Comparison of ENCODE assay signal across 10 cellular contexts in the genomic region with DNA sequence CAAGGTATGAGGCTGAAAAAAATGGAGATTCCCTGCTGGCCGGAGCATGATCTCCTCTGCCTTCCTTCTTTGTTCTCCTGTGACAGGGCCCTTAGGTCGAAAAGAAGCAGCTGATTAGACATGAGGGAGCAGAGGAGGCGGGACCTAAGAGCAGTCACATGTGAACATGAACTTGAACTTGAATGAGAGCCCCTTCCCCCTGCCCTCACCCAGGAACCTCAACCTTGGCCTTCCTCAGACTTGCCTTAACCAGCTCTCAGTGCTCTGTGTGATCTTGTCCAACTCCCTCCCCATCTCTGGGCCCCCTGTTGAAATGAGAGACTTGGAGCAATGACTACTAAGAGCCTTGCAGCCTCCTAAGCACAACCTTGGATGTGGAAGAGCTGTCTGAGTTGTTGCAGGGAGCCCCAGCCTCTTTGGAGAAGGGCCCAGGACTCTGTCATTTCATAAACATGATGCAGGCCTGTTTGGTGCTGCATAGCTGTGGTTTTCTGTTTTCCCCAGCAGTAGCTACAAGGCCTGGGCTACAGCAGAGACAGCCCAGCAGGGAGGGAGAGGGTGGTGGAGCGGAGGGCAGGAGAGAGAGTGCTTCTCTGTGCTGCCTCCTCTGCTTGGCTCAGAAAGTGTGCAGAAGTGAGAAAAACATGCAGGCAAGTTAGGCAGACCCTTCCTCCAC.
A peak's percentile ranks its signal among the peaks of the same experiment; 100 is the strongest.
DNase-seq lines count a peak whose midpoint lies in the region; ATAC-seq and TF ChIP-seq lines count a peak whose summit lies in the region.
"Had no signal": no experiment of that assay in that cellular context is flagged by ENCODE, and none has a peak within 500 bp of the region (broad histone marks: within the 10 kb centered on the region; RNA-seq: fewer than 3 reads in every experiment).

No MANE protein-coding gene starts in this region.

- BruUV-seq in MCF 10A (replicated peaks; lab: Mats Ljungman, UMichigan) = no TSS peak

- peaks cover 49% of the 10 kb centered on the region for H3K4me1 Mint-ChIP-seq in MCF 10A (ENCODE audit: insufficient read depth, unreplicated experiment)

- H3K4me3 Mint-ChIP-seq in MCF 10A (ENCODE audit: unreplicated experiment) = no peak overlapping the region

- ATAC-seq in HG03175 (IDR thresholded peaks at IDR 0.05; ENCODE audit: unreplicated experiment) (no peak), HG03039 (IDR thresholded peaks at IDR 0.05; ENCODE audit: unreplicated experiment) (no peak)
- ATAC-seq: esophagus mucosa had no signal

- POLR2A ChIA-PET in MCF 10A (lab: Yijun Ruan, JAX) = interaction anchor here (0.6 to 1.9 kb wide), 4 partner anchors 8 to 33 kb away, joined by 3 to 7 read pairs (median 3); no protein-coding TSS in a partner anchor

- H3K27ac Mint-ChIP-seq in MCF 10A (ENCODE audit: low read depth, unreplicated experiment) = peak overlapping the region; percentile 55

- CTCF ChIA-PET in MCF 10A (lab: Yijun Ruan, JAX) = interaction anchor here (0.7 kb wide), 1 partner anchor 250 kb away, joined by 3 read pairs; no protein-coding TSS in a partner anchor

- DNase-seq in HT1080 (ENCODE audit: low read depth) = peak; percentile 77
- DNase-seq in MCF 10A (ENCODE audit: unreplicated experiment) = peak; percentile 51
- DNase-seq in left kidney (ENCODE audit: low read depth, low spot score) = peak; percentile 77
- peak; percentile 29 for DNase-seq in superior temporal gyrus (ENCODE audit: extremely low spot score)
- no peak for DNase-seq in activated CD4-positive, alpha-beta T cell treated with anti-CD3 and anti-CD28 coated beads for 48 hours
- no peak for DNase-seq in ACHN
- DNase-seq: WERI-Rb-1 had no signal

- H3K27me3 Mint-ChIP-seq in MCF 10A (ENCODE audit: insufficient read depth, unreplicated experiment) = no peaks in the 10 kb centered on the region

- in situ Hi-C loops in ACHN (cut with HindIII; ENCODE audit: low pct_ligation_motif_present, low pct_unique_long_range_greater_than_20kb, low sequenced_read_pairs) = no loop called here

- intact Hi-C loops in MCF 10A (cut with micrococcal nuclease) = no loop called here

- no peaks in the 10 kb centered on the region for H3K36me3 Mint-ChIP-seq in MCF 10A (ENCODE audit: insufficient read depth, unreplicated experiment)

- H3K9me3 Mint-ChIP-seq in MCF 10A (ENCODE audit: unreplicated experiment) = no peaks in the 10 kb centered on the region

- TF ChIP-seq CTCF in MCF 10A (IDR thresholded peaks at IDR 0.05; ENCODE audit: unreplicated experiment) = no peak

Comparison
In these comparisons a context has a peak if more than half of its experiments do, and no peak if none do; other contexts are left out.
1. DNase-seq: peak in HT1080 (single experiment), MCF 10A (single experiment), left kidney (single experiment) and superior temporal gyrus (single experiment); none in activated CD4-positive, alpha-beta T cell treated with anti-CD3 and anti-CD28 coated beads for 48 hours (single experiment) and ACHN (single experiment).